In the genomic region with DNA sequence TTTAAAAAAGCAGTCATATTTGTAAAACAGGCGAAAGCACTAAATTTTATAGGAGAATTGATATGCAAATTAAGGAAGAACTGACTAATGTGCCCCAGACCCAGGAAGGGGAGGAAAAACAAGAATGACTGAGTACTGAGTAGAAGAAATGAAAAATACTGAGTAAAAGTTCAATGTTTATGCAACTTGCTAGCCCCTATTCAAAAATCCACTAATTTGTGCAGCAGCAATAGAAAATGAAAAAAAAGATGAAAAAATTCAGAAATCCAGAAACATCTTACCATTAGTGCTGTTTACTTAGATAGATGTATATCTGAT, we compare ENCODE assay signal across 20 cellular contexts. TPM values are rescaled to one million over a fixed set of nuclear protein-coding genes. Genes with fewer than 3 reads are reported as not detected.
DNase-seq lines count a peak whose midpoint lies in the region; ATAC-seq lines count a peak whose summit lies in the region.
"Had no signal": no experiment of that assay in that cellular context is flagged by ENCODE, and none has a peak within 500 bp of the region (broad histone marks: within the 10 kb centered on the region; RNA-seq: fewer than 3 reads in every experiment).

No MANE protein-coding gene starts in this region.

- peak; percentile 21 for ATAC-seq in HG02588 (IDR thresholded peaks at IDR 0.05; ENCODE audit: unreplicated experiment)
- no peak for ATAC-seq in naive thymus-derived CD8-positive, alpha-beta T cell
- ATAC-seq: HepG2, left cardiac atrium, mucosa of descending colon had no signal

- intact Hi-C loops in activated T-helper 2 cell treated with anti-CD3 and anti-CD28 coated beads, Interferon-gamma antibody, Interleukin-2, Interleukin-4, amounts not matched to agents 10 μg/mL and 5 μg/mL and 100 μg/mL, durations not matched to agents 14 hours and 24 hours and 36 hours (cut with micrococcal nuclease), result no loop called here

- peaks cover 54% of the 10 kb centered on the region for H3K4me1 Mint-ChIP-seq in activated CD4-positive, alpha-beta T cell treated with anti-CD3 and anti-CD28 coated beads, Interleukin-2, amount 10 ng/mL, durations not matched to agents 7 days and 5 days
- H3K4me1 Mint-ChIP-seq in activated T-helper 2 cell treated with anti-CD3 and anti-CD28 coated beads, Interferon-gamma antibody, Interleukin-2, Interleukin-4, amounts not matched to agents 10 μg/mL and 5 μg/mL and 100 μg/mL, durations not matched to agents 14 hours and 24 hours and 36 hours (ENCODE audit: low read depth), result peaks cover 48% of the 10 kb centered on the region
- H3K4me1 Mint-ChIP-seq in naive thymus-derived CD8-positive, alpha-beta T cell, result peaks cover 26 to 73% (median 65%) of the 10 kb centered on the region in 4 donors

- no peak for DNase-seq in activated CD4-positive, alpha-beta T cell treated with anti-CD3 and anti-CD28 coated beads, Interleukin-2, amount 10 ng/mL, durations not matched to agents 7 days and 5 days
- no peak for DNase-seq in activated CD4-positive, alpha-beta T cell treated with anti-CD3 and anti-CD28 coated beads for 4 hours
- DNase-seq in activated T-helper 2 cell treated with anti-CD3 and anti-CD28 coated beads, Interferon-gamma antibody, Interleukin-2, Interleukin-4, amounts not matched to agents 10 μg/mL and 5 μg/mL and 100 μg/mL, durations not matched to agents 14 hours and 24 hours and 36 hours (ENCODE audit: low spot score), result no peak
- DNase-seq in naive thymus-derived CD8-positive, alpha-beta T cell, result no peak
- DNase-seq in NCI-H526 treated with DMSO at 0.1 percent for 48 hours (lab: John Stamatoyannopoulos, UW) (no peak), mesenteric fat pad (ENCODE audit: low spot score) (no peak)
- no peak for DNase-seq in activated CD8-positive, alpha-beta memory T cell treated with anti-CD3 and anti-CD28 coated beads, Interleukin-2, amount 50 U/mL, for 4 hours
- DNase-seq: activated CD4-positive, alpha-beta T cell treated with anti-CD3 and anti-CD28 coated beads for 1 hour; activated effector memory CD4-positive, alpha-beta T cell treated with Interleukin-2 at 50 U/mL for 16 hours; colonic mucosa; left cardiac atrium; mucosa of descending colon; NCI-H2029; NCI-H510A treated with DMSO at 0.1 percent for 48 hours; ovary; Right ventricle myocardium superior; stimulated activated CD4-positive, alpha-beta T cell treated with anti-CD3 and anti-CD28 coated beads, Interleukin-4, amount 100 ng/mL, for 1 hour had no signal

- no peaks in the 10 kb centered on the region for H3K9me3 Mint-ChIP-seq in activated CD4-positive, alpha-beta T cell treated with anti-CD3 and anti-CD28 coated beads, Interleukin-2, amount 10 ng/mL, durations not matched to agents 7 days and 5 days
- H3K9me3 Mint-ChIP-seq in activated T-helper 2 cell treated with anti-CD3 and anti-CD28 coated beads, Interferon-gamma antibody, Interleukin-2, Interleukin-4, amounts not matched to agents 10 μg/mL and 5 μg/mL and 100 μg/mL, durations not matched to agents 14 hours and 24 hours and 36 hours, result no peaks in the 10 kb centered on the region
- H3K9me3 Mint-ChIP-seq in naive thymus-derived CD8-positive, alpha-beta T cell, result no peaks in the 10 kb centered on the region
- H3K9me3 Mint-ChIP-seq: CD14-positive monocyte had no signal

- POLR2A ChIA-PET in activated CD4-positive, alpha-beta T cell treated with anti-CD3 and anti-CD28 coated beads, Interleukin-2, amount 10 ng/mL, durations not matched to agents 7 days and 5 days (lab: Charles Lee), result no interaction called here
- POLR2A ChIA-PET in naive thymus-derived CD8-positive, alpha-beta T cell (lab: Charles Lee), result interaction anchor here (2.1 kb wide), 1 partner anchor 13 kb away, joined by 8 read pairs; no protein-coding TSS in a partner anchor

- peaks cover 17% of the 10 kb centered on the region for H3K36me3 Mint-ChIP-seq in activated CD4-positive, alpha-beta T cell treated with anti-CD3 and anti-CD28 coated beads, Interleukin-2, amount 10 ng/mL, durations not matched to agents 7 days and 5 days (ENCODE audit: low read depth)
- H3K36me3 Mint-ChIP-seq in activated T-helper 2 cell treated with anti-CD3 and anti-CD28 coated beads, Interferon-gamma antibody, Interleukin-2, Interleukin-4, amounts not matched to agents 10 μg/mL and 5 μg/mL and 100 μg/mL, durations not matched to agents 14 hours and 24 hours and 36 hours (ENCODE audit: low read depth), result peaks cover 42% of the 10 kb centered on the region
- H3K36me3 Mint-ChIP-seq in naive thymus-derived CD8-positive, alpha-beta T cell, result peaks cover 0 to 33% (median 0%) of the 10 kb centered on the region in 3 donors

- H3K4me3 Mint-ChIP-seq in activated CD4-positive, alpha-beta T cell treated with anti-CD3 and anti-CD28 coated beads, Interleukin-2, amount 10 ng/mL, durations not matched to agents 7 days and 5 days, result no peak overlapping the region
- H3K4me3 Mint-ChIP-seq in activated T-helper 2 cell treated with anti-CD3 and anti-CD28 coated beads, Interferon-gamma antibody, Interleukin-2, Interleukin-4, amounts not matched to agents 10 μg/mL and 5 μg/mL and 100 μg/mL, durations not matched to agents 14 hours and 24 hours and 36 hours (ENCODE audit: low read depth), result peak overlapping the region; percentile 31
- H3K4me3 Mint-ChIP-seq in naive thymus-derived CD8-positive, alpha-beta T cell, result peak overlapping the region in 7 of 10 donors; percentile 11 to 51 (median 39)
- H3K4me3 Mint-ChIP-seq: CD14-positive monocyte had no signal

- CTCF ChIA-PET in activated CD4-positive, alpha-beta T cell treated with anti-CD3 and anti-CD28 coated beads, Interleukin-2, amount 10 ng/mL, durations not matched to agents 7 days and 5 days (lab: Charles Lee), result interaction anchor here (1.0 to 1.1 kb wide), 2 partner anchors 12 to 42 kb away, joined by 3 to 4 read pairs; no protein-coding TSS in a partner anchor

- H3K27ac Mint-ChIP-seq in activated CD4-positive, alpha-beta T cell treated with anti-CD3 and anti-CD28 coated beads, Interleukin-2, amount 10 ng/mL, durations not matched to agents 7 days and 5 days, result peak overlapping the region; percentile 83
- peak overlapping the region; percentile 71 for H3K27ac Mint-ChIP-seq in activated T-helper 2 cell treated with anti-CD3 and anti-CD28 coated beads, Interferon-gamma antibody, Interleukin-2, Interleukin-4, amounts not matched to agents 10 μg/mL and 5 μg/mL and 100 μg/mL, durations not matched to agents 14 hours and 24 hours and 36 hours
- H3K27ac Mint-ChIP-seq in naive thymus-derived CD8-positive, alpha-beta T cell, result peak overlapping the region in 4 of 10 donors; percentile 1 to 58 (median 55)

- H3K27me3 Mint-ChIP-seq in activated CD4-positive, alpha-beta T cell treated with anti-CD3 and anti-CD28 coated beads, Interleukin-2, amount 10 ng/mL, durations not matched to agents 7 days and 5 days, result no peaks in the 10 kb centered on the region
- H3K27me3 Mint-ChIP-seq in activated T-helper 2 cell treated with anti-CD3 and anti-CD28 coated beads, Interferon-gamma antibody, Interleukin-2, Interleukin-4, amounts not matched to agents 10 μg/mL and 5 μg/mL and 100 μg/mL, durations not matched to agents 14 hours and 24 hours and 36 hours (ENCODE audit: low read depth), result no peaks in the 10 kb centered on the region
- no peaks in the 10 kb centered on the region for H3K27me3 Mint-ChIP-seq in naive thymus-derived CD8-positive, alpha-beta T cell

RNA-seq across cellular contexts. Expression of a gene that starts 6.1 kb away (rescaled TPM):
- total RNA-seq in activated CD4-positive, alpha-beta T cell treated with anti-CD3 and anti-CD28 coated beads, Interleukin-2, amount 10 ng/mL, durations not matched to agents 7 days and 5 days, result 100 to 1,000 TPM; 123 to 127 TPM
- total RNA-seq in activated T-helper 2 cell treated with anti-CD3 and anti-CD28 coated beads, Interferon-gamma antibody, Interleukin-2, Interleukin-4, amounts not matched to agents 10 μg/mL and 5 μg/mL and 100 μg/mL, durations not matched to agents 14 hours and 24 hours and 36 hours, result 120 and 124 TPM in 2 replicates
- total RNA-seq in naive thymus-derived CD8-positive, alpha-beta T cell, result 100 to 1,000 TPM; 136 to 146 TPM
- polyA plus RNA-seq in naive thymus-derived CD8-positive, alpha-beta T cell, result 10 to 100 TPM; 20.7 to 34.9 (median 29.4) TPM
- total RNA-seq in mesenteric fat pad, result 60.9 TPM

RNA-seq across cellular contexts. Expression of a gene that starts 26.9 kb away (rescaled TPM):
- total RNA-seq in activated CD4-positive, alpha-beta T cell treated with anti-CD3 and anti-CD28 coated beads, Interleukin-2, amount 10 ng/mL, durations not matched to agents 7 days and 5 days, result 10 to 100 TPM; 23.3 to 23.8 TPM
- total RNA-seq in activated T-helper 2 cell treated with anti-CD3 and anti-CD28 coated beads, Interferon-gamma antibody, Interleukin-2, Interleukin-4, amounts not matched to agents 10 μg/mL and 5 μg/mL and 100 μg/mL, durations not matched to agents 14 hours and 24 hours and 36 hours, result 27.4 and 30.5 TPM in 2 replicates
- 10 to 100 TPM; 28.5 to 29.2 TPM for total RNA-seq in naive thymus-derived CD8-positive, alpha-beta T cell
- polyA plus RNA-seq in naive thymus-derived CD8-positive, alpha-beta T cell, result 10 to 100 TPM in 1 of 3 donors, 1 to 10 TPM in 2; 8.7 to 11.0 (median 9.9) TPM
- total RNA-seq in mesenteric fat pad, result 24.2 TPM

RNA-seq across cellular contexts. Expression of a gene that starts 27.1 kb away (rescaled TPM):
- total RNA-seq in activated CD4-positive, alpha-beta T cell treated with anti-CD3 and anti-CD28 coated beads, Interleukin-2, amount 10 ng/mL, durations not matched to agents 7 days and 5 days, result 10 to 100 TPM; 78.0 to 83.1 TPM
- 68.1 and 70.1 TPM in 2 replicates for total RNA-seq in activated T-helper 2 cell treated with anti-CD3 and anti-CD28 coated beads, Interferon-gamma antibody, Interleukin-2, Interleukin-4, amounts not matched to agents 10 μg/mL and 5 μg/mL and 100 μg/mL, durations not matched to agents 14 hours and 24 hours and 36 hours
- total RNA-seq in naive thymus-derived CD8-positive, alpha-beta T cell, result 10 to 100 TPM; 86.2 to 90.2 TPM
- 10 to 100 TPM; 68.6 to 87.5 (median 75.8) TPM for polyA plus RNA-seq in naive thymus-derived CD8-positive, alpha-beta T cell
- total RNA-seq in mesenteric fat pad, result 85.0 TPM
